Comparison of ENCODE assay signal across 24 cellular contexts in genomic region chr4:132619968-132620367, GRCh38.
"Had no signal": no experiment of that assay in that cellular context is flagged by ENCODE, and none has a peak within 500 bp of the region (broad histone marks: within the 10 kb centered on the region; RNA-seq: fewer than 3 reads in every experiment).

No MANE protein-coding gene starts in this region.

- H3K9me3 ChIP-seq: colonic mucosa, esophagus squamous epithelium, gastrocnemius medialis, left lung, lower lobe of right lung had no signal

- H3K36me3 ChIP-seq: colonic mucosa, esophagus squamous epithelium, gastrocnemius medialis, left lung, lower lobe of right lung had no signal

- H3K4me3 ChIP-seq: colonic mucosa, esophagus squamous epithelium, gastrocnemius medialis, hepatocyte, left lung, lower lobe of right lung, mucosa of descending colon had no signal

- H3K4me1 ChIP-seq: colonic mucosa, esophagus squamous epithelium, gastrocnemius medialis, left lung, lower lobe of right lung had no signal

- ATAC-seq: effector memory CD8-positive, alpha-beta T cell; esophagus mucosa; gastrocnemius medialis; left cardiac atrium; left lung; left ventricle myocardium superior; lower lobe of right lung; mucosa of descending colon; naive thymus-derived CD8-positive, alpha-beta T cell had no signal

- H3K4me2 ChIP-seq: hepatocyte had no signal

- H3K79me2 ChIP-seq: hepatocyte had no signal

- H3K27me3 ChIP-seq: colonic mucosa, esophagus squamous epithelium, gastrocnemius medialis, hepatocyte, left lung had no signal

- H3K27ac ChIP-seq: colonic mucosa, epithelial cell of prostate, esophagus squamous epithelium, gastrocnemius medialis, hepatocyte, left lung, lower lobe of right lung had no signal

- DNase-seq: colonic mucosa; cortex of kidney; effector CD8-positive, alpha-beta T cell; effector memory CD8-positive, alpha-beta T cell; endodermal cell; erythroblast; esophagus squamous epithelium; foreskin fibroblast; foreskin melanocyte; gastrocnemius medialis; glutamatergic neuron; head of caudate nucleus; hypothalamus; left cardiac atrium; left lung; left ventricle myocardium superior; lower lobe of right lung; mesenchymal stem cell; mucosa of descending colon; naive B cell; naive thymus-derived CD8-positive, alpha-beta T cell had no signal

- H2AFZ ChIP-seq: hepatocyte had no signal
